Comparison of ENCODE assay signal across 13 cellular contexts in genomic region chr22:48494968-48495750, GRCh38.
"Had no signal": no experiment of that assay in that cellular context is flagged by ENCODE, and none has a peak within 500 bp of the region (broad histone marks: within the 10 kb centered on the region; RNA-seq: fewer than 3 reads in every experiment).

No MANE protein-coding gene starts in this region.

- H3K9me3 ChIP-seq: esophagus muscularis mucosa, right atrium auricular region, tibial nerve had no signal

- H3K36me3 ChIP-seq: esophagus muscularis mucosa, right atrium auricular region, tibial nerve had no signal

- H3K27ac ChIP-seq: esophagus muscularis mucosa, parathyroid adenoma, right atrium auricular region, tibial nerve had no signal

- H3K9ac ChIP-seq: parathyroid adenoma had no signal

- H3K4me3 ChIP-seq: esophagus muscularis mucosa, right atrium auricular region, smooth muscle cell, tibial nerve had no signal

- H3K4me1 ChIP-seq: parathyroid adenoma had no signal

- DNase-seq: activated CD4-positive, alpha-beta T cell treated with anti-CD3 and anti-CD28 coated beads, Interleukin-2, amount 50 U/mL, for 1 hour; activated CD4-positive, CD25-positive, alpha-beta regulatory T cell; activated effector memory CD4-positive, alpha-beta T cell treated with Interleukin-2 at 50 U/mL for 16 hours; activated T-cell treated with anti-CD3 and anti-CD28 coated beads, Interleukin-2, amount 50 U/mL, for 24 hours; immature natural killer cell; nephron progenitor cell; stimulated activated naive B cell treated with anti-CD40 and anti-IgM and Interleukin-4, amounts not matched to agents 10 μg/mL and 1 μg/mL and 100 μg/mL, for 72 hours; T-helper 17 cell had no signal
